8 cellular contexts compared by ENCODE assay signal in genomic region chr6:163416380-163416629, GRCh38. TPM values are rescaled to one million over a fixed set of nuclear protein-coding genes. Genes with fewer than 3 reads are reported as not detected.
A peak's percentile ranks its signal among the peaks of the same experiment; 100 is the strongest.
DNase-seq lines count a peak whose midpoint lies in the region; ATAC-seq and TF ChIP-seq lines count a peak whose summit lies in the region.

No MANE protein-coding gene starts in this region.

- ATAC-seq in thoracic aorta (ENCODE audit: insufficient number of reproducible peaks, low FRiP score, low read depth) (no peak), GM21825 (IDR thresholded peaks at IDR 0.05; ENCODE audit: unreplicated experiment) (no peak)

- H3K9me3 Mint-ChIP-seq in activated CD4-positive, alpha-beta T cell treated with anti-CD3 and anti-CD28 coated beads, Interleukin-2, amount 10 ng/mL, durations not matched to agents 7 days and 5 days = no peaks in the 10 kb centered on the region
- H3K9me3 Mint-ChIP-seq in activated naive CD8-positive, alpha-beta T cell treated with anti-CD3 and anti-CD28 coated beads for 36 hours = no peaks in the 10 kb centered on the region

- no peaks in the 10 kb centered on the region for H3K27me3 Mint-ChIP-seq in activated CD4-positive, alpha-beta T cell treated with anti-CD3 and anti-CD28 coated beads, Interleukin-2, amount 10 ng/mL, durations not matched to agents 7 days and 5 days
- no peaks in the 10 kb centered on the region for H3K27me3 Mint-ChIP-seq in activated naive CD8-positive, alpha-beta T cell treated with anti-CD3 and anti-CD28 coated beads for 36 hours

- CTCF ChIA-PET in activated CD4-positive, alpha-beta T cell treated with anti-CD3 and anti-CD28 coated beads, Interleukin-2, amount 10 ng/mL, durations not matched to agents 7 days and 5 days (lab: Charles Lee) = interaction anchor here (0.7 to 2.3 kb wide), 2 partner anchors 10 to 51 kb away, joined by 4 to 11 read pairs; no protein-coding TSS in a partner anchor
- CTCF ChIA-PET in GM10248 (lab: Yijun Ruan, JAX) = interaction anchor here (1.2 to 1.7 kb wide), 5 partner anchors 9 to 21 kb away, joined by 3 to 4 read pairs (median 4); no protein-coding TSS in a partner anchor

- peaks cover 5% of the 10 kb centered on the region for H3K36me3 Mint-ChIP-seq in activated CD4-positive, alpha-beta T cell treated with anti-CD3 and anti-CD28 coated beads, Interleukin-2, amount 10 ng/mL, durations not matched to agents 7 days and 5 days (ENCODE audit: low read depth)
- peaks cover 6% of the 10 kb centered on the region for H3K36me3 Mint-ChIP-seq in activated naive CD8-positive, alpha-beta T cell treated with anti-CD3 and anti-CD28 coated beads for 36 hours

- H3K27ac Mint-ChIP-seq in activated CD4-positive, alpha-beta T cell treated with anti-CD3 and anti-CD28 coated beads, Interleukin-2, amount 10 ng/mL, durations not matched to agents 7 days and 5 days = peak overlapping the region; percentile 98
- H3K27ac Mint-ChIP-seq in activated naive CD8-positive, alpha-beta T cell treated with anti-CD3 and anti-CD28 coated beads for 36 hours = peak overlapping the region; percentile 90

- H3K4me3 ChIP-seq in kidney epithelial cell (ENCODE audit: low read depth, low read length) (peak overlapping the region; percentile 97), thoracic aorta (peak overlapping the region; percentile 80)

- peaks cover 13 to 44% of the 10 kb centered on the region in 2 donors for H3K4me1 ChIP-seq in thoracic aorta (ENCODE audit: control insufficient read depth in 1 of 2, low read depth in 2 of 2)

- H3K27me3 ChIP-seq in kidney epithelial cell (ENCODE audit: control insufficient read depth, insufficient read depth, low read length) (no peaks in the 10 kb centered on the region), thoracic aorta (replicated peaks; ENCODE audit: insufficient read depth) (no peaks in the 10 kb centered on the region)

- TF ChIP-seq CTCF in kidney epithelial cell (IDR thresholded peaks at IDR 0.05; ENCODE audit: insufficient read depth, low read length, poor library complexity, severe bottlenecking) = no peak
- TF ChIP-seq CTCF in thoracic aorta (IDR thresholded peaks at IDR 0.05) = no peak
- TF ChIP-seq CTCF in GM10248 (IDR thresholded peaks at IDR 0.05; ENCODE audit: control extremely low read depth, extremely low read depth, low read depth, missing control alignments) = no peak

- POLR2A ChIA-PET in activated CD4-positive, alpha-beta T cell treated with anti-CD3 and anti-CD28 coated beads, Interleukin-2, amount 10 ng/mL, durations not matched to agents 7 days and 5 days (lab: Charles Lee) = no interaction called here
- POLR2A ChIA-PET in GM10248 (lab: Yijun Ruan, JAX) = interaction anchor here (0.7 kb wide), 1 partner anchor 145 kb away, joined by 3 read pairs; no protein-coding TSS in a partner anchor

- H3K4me1 Mint-ChIP-seq in activated CD4-positive, alpha-beta T cell treated with anti-CD3 and anti-CD28 coated beads, Interleukin-2, amount 10 ng/mL, durations not matched to agents 7 days and 5 days = peaks cover 47% of the 10 kb centered on the region
- peaks cover 51% of the 10 kb centered on the region for H3K4me1 Mint-ChIP-seq in activated naive CD8-positive, alpha-beta T cell treated with anti-CD3 and anti-CD28 coated beads for 36 hours

- H3K9me3 ChIP-seq in thoracic aorta = no peaks in the 10 kb centered on the region

- peak overlapping the region; percentile 85 to 96 for H3K27ac ChIP-seq in thoracic aorta

- DNase-seq in activated CD4-positive, alpha-beta T cell treated with anti-CD3 and anti-CD28 coated beads, Interleukin-2, amount 10 ng/mL, durations not matched to agents 7 days and 5 days = no peak
- no peak for DNase-seq in activated CD4-positive, alpha-beta T cell treated with anti-CD3 and anti-CD28 coated beads for 1 hour
- no peak for DNase-seq in activated naive CD8-positive, alpha-beta T cell treated with anti-CD3 and anti-CD28 coated beads for 36 hours
- DNase-seq in kidney epithelial cell (ENCODE audit: low read depth) (no peak), thoracic aorta (ENCODE audit: low spot score) (no peak), globus pallidus (ENCODE audit: low spot score) (no peak), GM10248 (ENCODE audit: extremely low spot score) (no peak)

- peak overlapping the region; percentile 95 for H3K4me3 Mint-ChIP-seq in activated CD4-positive, alpha-beta T cell treated with anti-CD3 and anti-CD28 coated beads, Interleukin-2, amount 10 ng/mL, durations not matched to agents 7 days and 5 days
- peak overlapping the region; percentile 93 for H3K4me3 Mint-ChIP-seq in activated naive CD8-positive, alpha-beta T cell treated with anti-CD3 and anti-CD28 coated beads for 36 hours

- H3K36me3 ChIP-seq in kidney epithelial cell (ENCODE audit: control insufficient read depth, insufficient read depth, low read length) (no peaks in the 10 kb centered on the region), thoracic aorta (no peaks in the 10 kb centered on the region)

RNA-seq across cellular contexts. Expression of gene QKI, which starts 1.8 kb away (rescaled TPM):
- total RNA-seq in activated CD4-positive, alpha-beta T cell treated with anti-CD3 and anti-CD28 coated beads, Interleukin-2, amount 10 ng/mL, durations not matched to agents 7 days and 5 days = 10 to 100 TPM; 61.7 to 74.7 TPM
- total RNA-seq in activated naive CD8-positive, alpha-beta T cell treated with anti-CD3 and anti-CD28 coated beads for 36 hours = 10 to 100 TPM; 58.0 to 59.7 TPM
- total RNA-seq in kidney epithelial cell (173 and 189 TPM in 2 replicates), thoracic aorta (100 to 1,000 TPM; 127 to 192 TPM)
